ENCODE assay signal across 1 cellular context in the genomic region with DNA sequence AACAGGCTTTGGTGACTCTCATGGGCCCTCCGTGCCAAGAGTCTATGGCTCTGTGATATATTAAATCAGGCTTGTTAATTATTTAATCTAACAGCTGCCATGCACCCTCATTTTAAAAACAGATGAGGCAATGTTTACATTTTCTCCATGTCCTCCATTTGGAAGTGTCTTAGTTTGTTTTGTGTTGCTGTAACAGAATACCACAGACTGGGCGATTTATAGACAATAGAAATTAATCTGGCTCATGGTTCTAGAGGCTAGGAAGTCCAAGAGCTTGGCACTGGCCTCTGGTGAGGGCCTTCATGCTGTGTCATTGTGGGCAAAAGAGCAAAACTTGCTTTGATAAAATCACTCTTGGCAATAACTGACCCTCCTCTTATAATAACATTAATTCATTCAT.
TF ChIP-seq lines count a peak whose summit lies in the region.

No MANE protein-coding gene starts in this region.

TF ChIP-seq in GM23338, 12 proteins besides CTCF, POLR2A, EP300 and RAD21 (continued from another document):
- TF ChIP-seq, protein P1, sequence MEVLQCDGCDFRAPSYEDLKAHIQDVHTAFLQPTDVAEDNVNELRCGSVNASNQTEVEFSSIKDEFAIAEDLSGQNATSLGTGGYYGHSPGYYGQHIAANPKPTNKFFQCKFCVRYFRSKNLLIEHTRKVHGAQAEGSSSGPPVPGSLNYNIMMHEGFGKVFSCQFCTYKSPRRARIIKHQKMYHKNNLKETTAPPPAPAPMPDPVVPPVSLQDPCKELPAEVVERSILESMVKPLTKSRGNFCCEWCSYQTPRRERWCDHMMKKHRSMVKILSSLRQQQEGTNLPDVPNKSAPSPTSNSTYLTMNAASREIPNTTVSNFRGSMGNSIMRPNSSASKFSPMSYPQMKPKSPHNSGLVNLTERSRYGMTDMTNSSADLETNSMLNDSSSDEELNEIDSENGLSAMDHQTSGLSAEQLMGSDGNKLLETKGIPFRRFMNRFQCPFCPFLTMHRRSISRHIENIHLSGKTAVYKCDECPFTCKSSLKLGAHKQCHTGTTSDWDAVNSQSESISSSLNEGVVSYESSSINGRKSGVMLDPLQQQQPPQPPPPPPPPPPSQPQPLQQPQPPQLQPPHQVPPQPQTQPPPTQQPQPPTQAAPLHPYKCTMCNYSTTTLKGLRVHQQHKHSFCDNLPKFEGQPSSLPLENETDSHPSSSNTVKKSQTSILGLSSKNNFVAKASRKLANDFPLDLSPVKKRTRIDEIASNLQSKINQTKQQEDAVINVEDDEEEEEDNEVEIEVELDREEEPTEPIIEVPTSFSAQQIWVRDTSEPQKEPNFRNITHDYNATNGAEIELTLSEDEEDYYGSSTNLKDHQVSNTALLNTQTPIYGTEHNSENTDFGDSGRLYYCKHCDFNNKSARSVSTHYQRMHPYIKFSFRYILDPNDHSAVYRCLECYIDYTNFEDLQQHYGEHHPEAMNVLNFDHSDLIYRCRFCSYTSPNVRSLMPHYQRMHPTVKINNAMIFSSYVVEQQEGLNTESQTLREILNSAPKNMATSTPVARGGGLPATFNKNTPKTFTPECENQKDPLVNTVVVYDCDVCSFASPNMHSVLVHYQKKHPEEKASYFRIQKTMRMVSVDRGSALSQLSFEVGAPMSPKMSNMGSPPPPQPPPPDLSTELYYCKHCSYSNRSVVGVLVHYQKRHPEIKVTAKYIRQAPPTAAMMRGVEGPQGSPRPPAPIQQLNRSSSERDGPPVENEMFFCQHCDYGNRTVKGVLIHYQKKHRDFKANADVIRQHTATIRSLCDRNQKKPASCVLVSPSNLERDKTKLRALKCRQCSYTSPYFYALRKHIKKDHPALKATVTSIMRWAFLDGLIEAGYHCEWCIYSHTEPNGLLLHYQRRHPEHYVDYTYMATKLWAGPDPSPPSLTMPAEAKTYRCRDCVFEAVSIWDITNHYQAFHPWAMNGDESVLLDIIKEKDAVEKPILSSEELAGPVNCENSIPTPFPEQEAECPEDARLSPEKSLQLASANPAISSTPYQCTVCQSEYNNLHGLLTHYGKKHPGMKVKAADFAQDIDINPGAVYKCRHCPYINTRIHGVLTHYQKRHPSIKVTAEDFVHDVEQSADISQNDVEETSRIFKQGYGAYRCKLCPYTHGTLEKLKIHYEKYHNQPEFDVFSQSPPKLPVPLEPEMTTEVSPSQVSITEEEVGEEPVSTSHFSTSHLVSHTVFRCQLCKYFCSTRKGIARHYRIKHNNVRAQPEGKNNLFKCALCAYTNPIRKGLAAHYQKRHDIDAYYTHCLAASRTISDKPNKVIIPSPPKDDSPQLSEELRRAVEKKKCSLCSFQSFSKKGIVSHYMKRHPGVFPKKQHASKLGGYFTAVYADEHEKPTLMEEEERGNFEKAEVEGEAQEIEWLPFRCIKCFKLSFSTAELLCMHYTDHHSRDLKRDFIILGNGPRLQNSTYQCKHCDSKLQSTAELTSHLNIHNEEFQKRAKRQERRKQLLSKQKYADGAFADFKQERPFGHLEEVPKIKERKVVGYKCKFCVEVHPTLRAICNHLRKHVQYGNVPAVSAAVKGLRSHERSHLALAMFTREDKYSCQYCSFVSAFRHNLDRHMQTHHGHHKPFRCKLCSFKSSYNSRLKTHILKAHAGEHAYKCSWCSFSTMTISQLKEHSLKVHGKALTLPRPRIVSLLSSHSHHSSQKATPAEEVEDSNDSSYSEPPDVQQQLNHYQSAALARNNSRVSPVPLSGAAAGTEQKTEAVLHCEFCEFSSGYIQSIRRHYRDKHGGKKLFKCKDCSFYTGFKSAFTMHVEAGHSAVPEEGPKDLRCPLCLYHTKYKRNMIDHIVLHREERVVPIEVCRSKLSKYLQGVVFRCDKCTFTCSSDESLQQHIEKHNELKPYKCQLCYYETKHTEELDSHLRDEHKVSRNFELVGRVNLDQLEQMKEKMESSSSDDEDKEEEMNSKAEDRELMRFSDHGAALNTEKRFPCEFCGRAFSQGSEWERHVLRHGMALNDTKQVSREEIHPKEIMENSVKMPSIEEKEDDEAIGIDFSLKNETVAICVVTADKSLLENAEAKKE (CRISPR knock-in tag; IDR thresholded peaks at IDR 0.05): no peak
- TF ChIP-seq EZH2 (IDR thresholded peaks at IDR 0.05; ENCODE audit: low read depth, unreplicated experiment) (no peak), ETS1 (IDR thresholded peaks at IDR 0.05) (no peak), JUNB (IDR thresholded peaks at IDR 0.05; ENCODE audit: unreplicated experiment) (no peak), ZNF331 (CRISPR knock-in tag; IDR thresholded peaks at IDR 0.05; ENCODE audit: low read depth) (no peak), EZH2phosphoT487 (IDR thresholded peaks at IDR 0.05; ENCODE audit: unreplicated experiment) (no peak), CREB1 (CRISPR knock-in tag; IDR thresholded peaks at IDR 0.05; ENCODE audit: low read depth) (no peak), POLR2AphosphoS5 (IDR thresholded peaks at IDR 0.05; ENCODE audit: low read depth) (no peak), ZNF114 (CRISPR knock-in tag; IDR thresholded peaks at IDR 0.05) (no peak), STAT1 (IDR thresholded peaks at IDR 0.05; ENCODE audit: unreplicated experiment) (no peak)
- TF ChIP-seq, protein P2, sequence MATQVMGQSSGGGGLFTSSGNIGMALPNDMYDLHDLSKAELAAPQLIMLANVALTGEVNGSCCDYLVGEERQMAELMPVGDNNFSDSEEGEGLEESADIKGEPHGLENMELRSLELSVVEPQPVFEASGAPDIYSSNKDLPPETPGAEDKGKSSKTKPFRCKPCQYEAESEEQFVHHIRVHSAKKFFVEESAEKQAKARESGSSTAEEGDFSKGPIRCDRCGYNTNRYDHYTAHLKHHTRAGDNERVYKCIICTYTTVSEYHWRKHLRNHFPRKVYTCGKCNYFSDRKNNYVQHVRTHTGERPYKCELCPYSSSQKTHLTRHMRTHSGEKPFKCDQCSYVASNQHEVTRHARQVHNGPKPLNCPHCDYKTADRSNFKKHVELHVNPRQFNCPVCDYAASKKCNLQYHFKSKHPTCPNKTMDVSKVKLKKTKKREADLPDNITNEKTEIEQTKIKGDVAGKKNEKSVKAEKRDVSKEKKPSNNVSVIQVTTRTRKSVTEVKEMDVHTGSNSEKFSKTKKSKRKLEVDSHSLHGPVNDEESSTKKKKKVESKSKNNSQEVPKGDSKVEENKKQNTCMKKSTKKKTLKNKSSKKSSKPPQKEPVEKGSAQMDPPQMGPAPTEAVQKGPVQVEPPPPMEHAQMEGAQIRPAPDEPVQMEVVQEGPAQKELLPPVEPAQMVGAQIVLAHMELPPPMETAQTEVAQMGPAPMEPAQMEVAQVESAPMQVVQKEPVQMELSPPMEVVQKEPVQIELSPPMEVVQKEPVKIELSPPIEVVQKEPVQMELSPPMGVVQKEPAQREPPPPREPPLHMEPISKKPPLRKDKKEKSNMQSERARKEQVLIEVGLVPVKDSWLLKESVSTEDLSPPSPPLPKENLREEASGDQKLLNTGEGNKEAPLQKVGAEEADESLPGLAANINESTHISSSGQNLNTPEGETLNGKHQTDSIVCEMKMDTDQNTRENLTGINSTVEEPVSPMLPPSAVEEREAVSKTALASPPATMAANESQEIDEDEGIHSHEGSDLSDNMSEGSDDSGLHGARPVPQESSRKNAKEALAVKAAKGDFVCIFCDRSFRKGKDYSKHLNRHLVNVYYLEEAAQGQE (IDR thresholded peaks at IDR 0.05; ENCODE audit: unreplicated experiment): no peak
